ENCODE assay signal across 11 cellular contexts in the genomic region with DNA sequence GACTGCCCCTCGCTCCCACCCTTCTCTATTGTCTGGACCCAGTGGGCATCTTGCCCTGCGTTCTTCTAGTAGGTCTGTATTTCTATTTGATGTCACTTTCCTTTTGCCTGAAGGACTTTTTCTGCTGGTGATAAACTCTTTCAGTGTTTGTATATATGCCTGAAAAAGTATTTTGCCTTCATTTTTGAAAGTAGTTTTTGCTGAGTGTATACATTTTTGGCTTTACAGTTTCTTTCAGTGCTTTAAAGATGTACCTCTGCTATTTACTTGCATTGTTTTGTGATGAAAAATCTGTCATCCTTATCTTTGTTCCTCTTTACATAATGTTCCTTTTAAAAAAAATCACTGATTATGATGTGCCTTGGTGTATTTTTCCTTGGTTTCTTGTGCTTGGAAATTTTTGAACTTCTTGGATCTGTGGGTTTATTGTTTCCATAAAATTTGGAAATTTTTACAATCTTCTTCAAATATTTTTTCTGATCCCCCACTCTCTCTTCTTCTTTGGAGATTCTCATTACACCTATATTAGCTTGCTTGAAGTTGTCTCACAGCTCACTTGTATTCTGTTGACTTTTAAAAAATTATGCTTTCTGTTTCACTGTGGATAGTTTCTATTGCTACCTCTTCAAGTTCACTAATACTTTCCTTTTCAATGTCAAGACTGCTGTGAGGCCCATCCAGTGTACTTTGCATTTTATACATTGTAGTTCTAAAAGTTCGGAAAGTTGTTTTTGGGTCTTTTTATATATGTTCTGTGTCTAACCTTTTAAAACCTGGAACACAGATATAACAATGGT.
DNase-seq lines count a peak whose midpoint lies in the region; ATAC-seq and TF ChIP-seq lines count a peak whose summit lies in the region.
"Had no signal": no experiment of that assay in that cellular context is flagged by ENCODE, and none has a peak within 500 bp of the region (broad histone marks: within the 10 kb centered on the region; RNA-seq: fewer than 3 reads in every experiment).

No MANE protein-coding gene starts in this region.

- H3K4me1 ChIP-seq in ovary (ENCODE audit: insufficient read depth) (no peaks in the 10 kb centered on the region), heart left ventricle (peaks cover 0 to 47% (median 4%) of the 10 kb centered on the region in 12 donors)

- 91 to 99% (median 94%) methylated on average over 3 of the region's 3 CpGs for WGBS in ovary, 3 donors
- WGBS in heart left ventricle, 4 donors = 95 to 100% (median 98%) methylated on average over 3 of the region's 3 CpGs

- no peaks in the 10 kb centered on the region for H3K9me3 ChIP-seq in ovary
- H3K9me3 ChIP-seq in heart left ventricle = no peaks in the 10 kb centered on the region
- H3K9me3 ChIP-seq: mucosa of descending colon had no signal

- TF ChIP-seq EP300 in ovary (IDR thresholded peaks at IDR 0.05) = no peak

- H3K27ac ChIP-seq in ovary = no peak overlapping the region
- H3K27ac ChIP-seq in heart left ventricle = peak overlapping the region in 1 of 12 donors; percentile 2

- H3K27me3 ChIP-seq in ovary (no peaks in the 10 kb centered on the region), heart left ventricle (no peaks in the 10 kb centered on the region)

- no peak for TF ChIP-seq CTCF in ovary (IDR thresholded peaks at IDR 0.05)
- no peak for TF ChIP-seq CTCF in heart left ventricle (IDR thresholded peaks at IDR 0.05)

- intact Hi-C loops in Right ventricle myocardium superior (cut with DNase I) (no loop called here), ovary (cut with DNase I) (loop anchor here in 2 of 4 donors (10.0 kb wide), 2 partner anchors 216 to 226 kb away; no protein-coding TSS in a partner anchor), heart left ventricle (cut with DNase I) (loop anchor here in 2 of 10 donors (10.0 kb wide), 2 partner anchors 226 to 1304 kb away; no protein-coding TSS in a partner anchor)

- no peaks in the 10 kb centered on the region for H3K36me3 ChIP-seq in ovary
- H3K36me3 ChIP-seq in heart left ventricle = peaks cover 0 to 100% (median 98%) of the 10 kb centered on the region in 9 donors

- DNase-seq in left lobe of liver (ENCODE audit: low spot score) = peak; percentile 22
- no peak for DNase-seq in Right ventricle myocardium superior
- DNase-seq in ovary = no peak
- no peak for DNase-seq in HK-2 (ENCODE audit: unreplicated experiment)
- no peak for DNase-seq in heart left ventricle
- DNase-seq: activated CD4-positive, CD25-positive, alpha-beta regulatory T cell treated with anti-CD3 and anti-CD28 coated beads, Interleukin-2, amount 50 U/mL, for 72 hours; cerebellar nuclear complex; mucosa of descending colon had no signal

- ATAC-seq in GM18873 (IDR thresholded peaks at IDR 0.05; ENCODE audit: low FRiP score, unreplicated experiment) (peak; percentile 63), GM21528 (IDR thresholded peaks at IDR 0.05; ENCODE audit: low FRiP score, unreplicated experiment) (peak; percentile 78), HG03175 (IDR thresholded peaks at IDR 0.05; ENCODE audit: unreplicated experiment) (peak; percentile 56), left lobe of liver (no peak), Right ventricle myocardium superior (ENCODE audit: poor library complexity) (no peak), heart left ventricle (no peak)

- H3K4me3 ChIP-seq in ovary (no peak overlapping the region), heart left ventricle (no peak overlapping the region)
- H3K4me3 ChIP-seq: mucosa of descending colon had no signal

- no peak for TF ChIP-seq POLR2A in ovary (IDR thresholded peaks at IDR 0.05)
- TF ChIP-seq POLR2A in heart left ventricle (IDR thresholded peaks at IDR 0.05) = no peak

Comparison
In these comparisons a context has a peak if more than half of its experiments do, and no peak if none do; other contexts are left out.
1. ATAC-seq: peak in GM18873 (single experiment), GM21528 (single experiment) and HG03175 (single experiment); none in left lobe of liver (single experiment), Right ventricle myocardium superior (single experiment) and heart left ventricle (0 of 4).